Comparison of ENCODE assay signal across 1 cellular context in the genomic region with DNA sequence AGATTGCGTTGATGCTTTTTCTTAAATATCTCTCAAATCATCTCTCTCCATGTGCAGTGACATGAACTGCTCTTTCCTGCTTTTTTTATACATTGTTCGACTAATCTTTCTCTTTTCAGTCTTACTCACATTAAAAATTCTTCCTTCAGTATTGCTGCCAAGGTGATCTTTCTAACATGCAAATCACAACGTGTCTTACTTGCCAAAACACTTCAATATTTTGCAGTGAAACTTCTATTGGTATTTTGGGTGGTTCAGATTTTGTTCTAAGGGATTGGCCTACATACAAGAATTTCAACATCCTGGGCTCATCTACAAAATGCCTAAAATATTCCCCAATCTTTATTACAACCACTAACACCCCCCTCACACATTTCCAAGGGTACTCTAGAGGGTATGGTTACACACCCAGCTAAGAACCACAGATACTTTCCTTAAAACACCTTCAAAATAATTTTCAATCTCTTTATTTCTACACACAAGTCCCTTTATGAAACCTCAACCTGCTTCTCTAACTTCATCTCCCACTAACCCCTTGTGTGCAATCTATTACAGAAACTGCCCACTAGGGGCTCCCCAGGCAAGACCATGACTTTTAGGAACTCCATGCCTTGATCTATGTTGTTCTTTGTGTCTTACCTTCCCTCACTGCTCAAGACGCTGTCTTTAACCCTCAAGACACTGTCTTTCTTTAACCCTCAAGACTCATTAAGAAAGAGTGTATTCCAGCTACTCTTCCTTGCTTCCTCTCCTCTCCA.
TF ChIP-seq lines count a peak whose summit lies in the region.

No MANE protein-coding gene starts in this region.

TF ChIP-seq in IMR-90, 13 proteins besides CTCF, POLR2A, EP300 and RAD21 (continued from another document):
- TF ChIP-seq, protein P1, sequence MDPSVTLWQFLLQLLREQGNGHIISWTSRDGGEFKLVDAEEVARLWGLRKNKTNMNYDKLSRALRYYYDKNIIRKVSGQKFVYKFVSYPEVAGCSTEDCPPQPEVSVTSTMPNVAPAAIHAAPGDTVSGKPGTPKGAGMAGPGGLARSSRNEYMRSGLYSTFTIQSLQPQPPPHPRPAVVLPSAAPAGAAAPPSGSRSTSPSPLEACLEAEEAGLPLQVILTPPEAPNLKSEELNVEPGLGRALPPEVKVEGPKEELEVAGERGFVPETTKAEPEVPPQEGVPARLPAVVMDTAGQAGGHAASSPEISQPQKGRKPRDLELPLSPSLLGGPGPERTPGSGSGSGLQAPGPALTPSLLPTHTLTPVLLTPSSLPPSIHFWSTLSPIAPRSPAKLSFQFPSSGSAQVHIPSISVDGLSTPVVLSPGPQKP (IDR thresholded peaks at IDR 0.05; ENCODE audit: borderline replicate concordance, low read depth, low read length) = no peak
- no peak for TF ChIP-seq SMC3 (IDR thresholded peaks at IDR 0.05; ENCODE audit: low read depth, low read length)
- TF ChIP-seq RFX5 (IDR thresholded peaks at IDR 0.05; ENCODE audit: low read depth, low read length) = no peak
- TF ChIP-seq MAZ (IDR thresholded peaks at IDR 0.05; ENCODE audit: borderline replicate concordance, low read depth, low read length) = no peak
- TF ChIP-seq FOS (IDR thresholded peaks at IDR 0.05; ENCODE audit: low read depth, low read length) = no peak
- TF ChIP-seq RCOR1 (IDR thresholded peaks at IDR 0.05; ENCODE audit: insufficient replicate concordance, low read length) = no peak
- TF ChIP-seq CEBPB (IDR thresholded peaks at IDR 0.05; ENCODE audit: low read depth, low read length) = no peak
- TF ChIP-seq CHD1 (IDR thresholded peaks at IDR 0.05; ENCODE audit: low read depth, low read length) = no peak
- TF ChIP-seq NFE2L2 (IDR thresholded peaks at IDR 0.05; ENCODE audit: low read depth, low read length) = no peak
- no peak for TF ChIP-seq MXI1 (IDR thresholded peaks at IDR 0.05; ENCODE audit: borderline replicate concordance, low read depth, low read length)
- no peak for TF ChIP-seq MAFK (IDR thresholded peaks at IDR 0.05; ENCODE audit: low read depth, low read length)
- no peak for TF ChIP-seq BHLHE40 (IDR thresholded peaks at IDR 0.05; ENCODE audit: low read depth, low read length)
TF ChIP-seq in IMR-90: peak in this region for 0.
